ENCODE assay signal across 24 cellular contexts in the genomic region with DNA sequence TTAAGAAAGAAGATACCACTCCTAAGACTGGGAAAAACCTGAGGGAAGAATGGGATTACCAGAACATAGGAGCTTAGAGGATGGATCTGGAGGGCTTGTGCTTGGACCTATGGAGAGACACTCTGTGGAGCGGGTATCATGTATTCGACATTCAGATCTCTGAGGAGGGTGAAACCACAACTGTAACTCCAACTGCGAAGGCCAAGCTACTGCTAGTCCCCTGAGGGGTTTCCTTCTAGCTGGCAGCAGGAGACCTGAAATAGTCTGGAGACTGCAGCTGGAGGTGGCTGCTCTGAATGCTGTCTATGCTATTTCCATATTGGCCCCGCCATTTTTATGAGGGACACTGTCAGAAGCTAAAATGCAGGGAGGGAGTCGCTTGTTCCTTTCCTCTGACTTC.
"Had no signal": no experiment of that assay in that cellular context is flagged by ENCODE, and none has a peak within 500 bp of the region (broad histone marks: within the 10 kb centered on the region; RNA-seq: fewer than 3 reads in every experiment).

No MANE protein-coding gene starts in this region.

- H3K27me3 Mint-ChIP-seq: natural killer cell treated with Interleukin-12 subunit alpha and Interleukin-12 subunit beta and Interleukin-15 and Interleukin-18, amount 100 ng/mL, for 72 hours; type B pancreatic cell had no signal

- H3K4me3 Mint-ChIP-seq: dendritic cell treated with granulocyte-macrophage colony-stimulating factor and Interleukin-4, amounts not matched to agents 40 ng/mL and 50 ng/mL, for 4 days; effector memory CD8-positive, alpha-beta T cell; natural killer cell treated with Interleukin-12 subunit alpha and Interleukin-12 subunit beta and Interleukin-15 and Interleukin-18, amount 100 ng/mL, for 72 hours; neural progenitor cell; type B pancreatic cell had no signal

- H3K27ac ChIP-seq: epithelial cell of prostate, esophagus squamous epithelium, gastroesophageal sphincter, neural progenitor cell, ovary, right atrium auricular region, sigmoid colon, skin epidermis, suprapubic skin, thyroid gland had no signal

- H3K9me3 Mint-ChIP-seq: effector memory CD8-positive, alpha-beta T cell had no signal

- H3K4me3 ChIP-seq: esophagus squamous epithelium, gastroesophageal sphincter, lung, neural progenitor cell, ovary, right atrium auricular region, sigmoid colon, skin epidermis, suprapubic skin, thyroid gland had no signal

- H3K27ac Mint-ChIP-seq: dendritic cell treated with granulocyte-macrophage colony-stimulating factor and Interleukin-4, amounts not matched to agents 40 ng/mL and 50 ng/mL, for 4 days; effector memory CD8-positive, alpha-beta T cell; neural progenitor cell; type B pancreatic cell had no signal

- H3K4me1 ChIP-seq: esophagus squamous epithelium, gastroesophageal sphincter, neural progenitor cell, right atrium auricular region, sigmoid colon, suprapubic skin, thyroid gland had no signal

- H3K4me1 Mint-ChIP-seq: neural progenitor cell had no signal

- H3K27me3 ChIP-seq: esophagus squamous epithelium, gastroesophageal sphincter, neural progenitor cell, ovary, right atrium auricular region, sigmoid colon, suprapubic skin, thyroid gland had no signal

- H3K36me3 ChIP-seq: esophagus squamous epithelium, gastroesophageal sphincter, neural progenitor cell, ovary, right atrium auricular region, sigmoid colon, suprapubic skin, thyroid gland had no signal

- H3K9me3 ChIP-seq: esophagus squamous epithelium, gastroesophageal sphincter, ovary, thyroid gland had no signal

- DNase-seq: effector memory CD8-positive, alpha-beta T cell; esophagus squamous epithelium; foreskin fibroblast; kidney; left cardiac atrium; left ventricle myocardium superior; mesenchymal stem cell; midbrain; nucleus accumbens; ovary; sigmoid colon; stimulated activated CD4-positive, alpha-beta T cell treated with anti-CD3 and anti-CD28 coated beads, Interleukin-12 subunit alpha, Interleukin-12 subunit beta, amount 100 ng/mL, for 4 hours; stimulated activated naive CD4-positive, alpha-beta T cell treated with Interleukin-2 at 50 U/mL for 16 hours; thyroid gland had no signal

- ATAC-seq: effector memory CD8-positive, alpha-beta T cell; gastroesophageal sphincter; left cardiac atrium; left ventricle myocardium superior; natural killer cell treated with Interleukin-12 subunit alpha and Interleukin-12 subunit beta and Interleukin-15 and Interleukin-18, amount 100 ng/mL, for 72 hours had no signal

- H3K36me3 Mint-ChIP-seq: neural progenitor cell, type B pancreatic cell had no signal
